8 cellular contexts compared by ENCODE assay signal in genomic region chr19:49666120-49666444, GRCh38. TPM values are rescaled to one million over a fixed set of nuclear protein-coding genes. Genes with fewer than 3 reads are reported as not detected.
A peak's percentile ranks its signal among the peaks of the same experiment; 100 is the strongest.
DNase-seq lines count a peak whose midpoint lies in the region; ATAC-seq and TF ChIP-seq lines count a peak whose summit lies in the region.

No MANE protein-coding gene starts in this region.

- 0 out of 2 replicates have a peak, but pooled peaks cover 3% of the 10 kb centered on the region for H3K4me1 ChIP-seq in SJCRH30
- peaks cover 16 to 23% of the 10 kb centered on the region in 2 donors for H3K4me1 ChIP-seq in gastrocnemius medialis

- TF ChIP-seq POLR2A in gastrocnemius medialis (IDR thresholded peaks at IDR 0.05), result no peak

- H3K4me3 ChIP-seq in SJCRH30 (peak overlapping the region; percentile 70), fibroblast of pulmonary artery (replicated peaks; ENCODE audit: low read depth, low read length) (peak overlapping the region; percentile 79), gastrocnemius medialis (peak overlapping the region; percentile 70 to 81 (median 72))

- in situ Hi-C loops in gastrocnemius medialis (cut with MboI; ENCODE audit: low sequenced_read_pairs in 4 of 4), result loop anchor here in 1 of 4 donors (10.0 kb wide), 1 partner anchor 91 kb away; no protein-coding TSS in a partner anchor

- H3K27me3 ChIP-seq in SJCRH30, result no peaks in the 10 kb centered on the region
- H3K27me3 ChIP-seq in gastrocnemius medialis, result no peaks in the 10 kb centered on the region

- H3K36me3 ChIP-seq in SJCRH30 (peaks cover 8% of the 10 kb centered on the region), gastrocnemius medialis (peaks cover 0 to 14% of the 10 kb centered on the region in 2 donors)

- H3K9me3 ChIP-seq in SJCRH30 (replicated peaks) (no peaks in the 10 kb centered on the region), gastrocnemius medialis (no peaks in the 10 kb centered on the region)

- H3K27ac ChIP-seq in SJCRH30 (peak overlapping the region; percentile 26; the same call in 1 of the 2 replicates), gastrocnemius medialis (peak overlapping the region; percentile 81 to 88 (median 87))

- no peak for TF ChIP-seq CTCF in fibroblast of pulmonary artery (IDR thresholded peaks at IDR 0.05; ENCODE audit: low read length, missing control alignments)
- no peak for TF ChIP-seq CTCF in gastrocnemius medialis (IDR thresholded peaks at IDR 0.05 in 4 of 5, conservative IDR thresholded peaks at IDR 0.05 in 1 of 5)

- intact Hi-C loops in gastrocnemius medialis (cut with DNase I; ENCODE audit: low total_unique reads), result no loop called here

- ATAC-seq in GM21529 (IDR thresholded peaks at IDR 0.05; ENCODE audit: unreplicated experiment), result peak; percentile 12
- ATAC-seq in gastrocnemius medialis, result peak in 1 of 2 donors; percentile 1
- no peak for ATAC-seq in HG02610 (IDR thresholded peaks at IDR 0.05; ENCODE audit: unreplicated experiment)
- ATAC-seq in GM18517 (IDR thresholded peaks at IDR 0.05; ENCODE audit: unreplicated experiment), result no peak

- DNase-seq in SJCRH30 (no peak), fibroblast of pulmonary artery (ENCODE audit: low read depth) (no peak), gastrocnemius medialis (no peak), NCI-H345 treated with DMSO at 0.1 percent for 48 hours (lab: John Stamatoyannopoulos, UW; ENCODE audit: unreplicated experiment) (no peak), putamen (ENCODE audit: low spot score) (no peak)

RNA-seq across cellular contexts. Expression of gene BCL2L12, which starts 0.3 kb away (rescaled TPM):
- total RNA-seq in SJCRH30 (2014; rRNA removed; shearing (Covaris generic)), result 45.2 and 61.7 TPM in 2 replicates
- 10 to 100 TPM; 10.7 to 12.9 (median 11.8) TPM for total RNA-seq in gastrocnemius medialis

RNA-seq across cellular contexts. Expression of gene IRF3, which starts 0.4 kb away (rescaled TPM):
- 35.1 and 38.6 TPM in 2 replicates for total RNA-seq in SJCRH30 (2014; rRNA removed; shearing (Covaris generic))
- 10 to 100 TPM; 11.0 to 18.6 (median 13.7) TPM for total RNA-seq in gastrocnemius medialis

RNA-seq across cellular contexts. Expression of gene PRMT1, which starts 11.0 kb away (rescaled TPM):
- total RNA-seq in SJCRH30 (2014; rRNA removed; shearing (Covaris generic)), result 385 and 390 TPM in 2 replicates
- total RNA-seq in gastrocnemius medialis, result 100 to 1,000 TPM; 190 to 242 (median 229) TPM

RNA-seq across cellular contexts. Expression of gene ADM5, which starts 23.3 kb away (rescaled TPM):
- total RNA-seq in SJCRH30 (2014; rRNA removed; shearing (Covaris generic)), result 5.5 and 7.7 TPM in 2 replicates
- total RNA-seq in gastrocnemius medialis, result 1 to 10 TPM in 3 of 4 donors, not detected in 1; 1.0 to 2.1 (median 1.4) TPM

RNA-seq across cellular contexts. Expression of gene SCAF1, which starts 24.1 kb away (rescaled TPM):
- total RNA-seq in SJCRH30 (2014; rRNA removed; shearing (Covaris generic)), result 15.9 and 16.3 TPM in 2 replicates
- total RNA-seq in gastrocnemius medialis, result 10 to 100 TPM; 13.7 to 36.1 (median 32.9) TPM
